In the genomic region with DNA sequence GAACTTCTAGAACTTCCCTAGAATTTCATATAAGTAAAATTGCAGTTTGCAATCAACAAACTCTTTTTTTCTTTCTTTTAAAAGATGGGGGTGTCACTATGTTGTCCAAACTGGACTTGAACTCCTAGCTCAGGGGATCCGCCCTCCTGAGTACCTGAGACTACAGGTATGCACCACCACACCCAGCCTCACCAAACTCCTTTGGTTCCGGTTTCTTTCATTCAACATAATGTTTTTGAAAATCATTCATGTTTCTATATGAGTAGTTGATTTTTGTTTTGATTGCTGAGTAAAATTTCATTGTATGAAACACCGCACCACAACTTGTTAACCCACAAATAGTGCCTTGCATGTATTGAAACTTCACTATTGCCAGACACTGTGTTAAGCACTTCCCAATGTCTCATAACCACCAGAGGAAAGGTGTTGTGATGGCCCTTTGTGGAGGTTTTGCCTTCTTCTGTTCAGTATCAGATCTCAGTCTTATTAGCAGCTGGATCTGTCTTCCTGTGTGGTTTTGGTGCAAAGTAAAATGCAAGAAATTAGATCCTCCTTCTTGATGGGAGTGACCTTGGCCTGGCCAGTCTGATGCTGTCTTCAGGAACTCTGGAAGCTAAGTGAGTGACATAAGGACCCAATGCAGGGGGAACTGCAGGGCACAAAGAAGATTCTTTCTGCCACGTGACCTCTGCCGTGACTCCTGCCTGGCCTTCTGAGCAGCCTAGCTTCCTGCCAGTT, we compare ENCODE assay signal across 11 cellular contexts.
DNase-seq lines count a peak whose midpoint lies in the region; ATAC-seq lines count a peak whose summit lies in the region.
"Had no signal": no experiment of that assay in that cellular context is flagged by ENCODE, and none has a peak within 500 bp of the region (broad histone marks: within the 10 kb centered on the region; RNA-seq: fewer than 3 reads in every experiment).

No MANE protein-coding gene starts in this region.

- H3K4me3 Mint-ChIP-seq in activated naive CD4-positive, alpha-beta T cell treated with anti-CD3 and anti-CD28 coated beads for 36 hours, result no peak overlapping the region
- no peak overlapping the region for H3K4me3 Mint-ChIP-seq in activated naive CD4-positive, alpha-beta T cell treated with anti-CD3 and anti-CD28 coated beads, Interleukin-2, amount 10 ng/mL, durations not matched to agents 7 days and 5 days
- H3K4me3 Mint-ChIP-seq: activated naive CD4-positive, alpha-beta T cell treated with anti-CD3 and anti-CD28 coated beads, Interleukin-2, amount 50 U/mL, for 24 hours; memory B cell had no signal

- no peaks in the 10 kb centered on the region for H3K36me3 Mint-ChIP-seq in activated naive CD4-positive, alpha-beta T cell treated with anti-CD3 and anti-CD28 coated beads for 36 hours (ENCODE audit: low read depth)
- no peaks in the 10 kb centered on the region for H3K36me3 Mint-ChIP-seq in activated naive CD4-positive, alpha-beta T cell treated with anti-CD3 and anti-CD28 coated beads, Interleukin-2, amount 10 ng/mL, durations not matched to agents 7 days and 5 days
- H3K36me3 Mint-ChIP-seq: activated naive CD4-positive, alpha-beta T cell treated with anti-CD3 and anti-CD28 coated beads, Interleukin-2, amount 50 U/mL, for 24 hours; memory B cell had no signal

- peak; percentile 20 for DNase-seq in activated naive CD4-positive, alpha-beta T cell treated with anti-CD3 and anti-CD28 coated beads for 36 hours
- DNase-seq in activated naive CD4-positive, alpha-beta T cell treated with anti-CD3 and anti-CD28 coated beads, Interleukin-2, amount 10 ng/mL, durations not matched to agents 7 days and 5 days, result no peak
- no peak for DNase-seq in stimulated activated naive CD8-positive, alpha-beta T cell treated with anti-CD3 and anti-CD28 coated beads, Interleukin-15, Interleukin-2, amounts not matched to agents 100 U/mL and 50 U/mL, for 24 hours
- no peak for DNase-seq in activated effector memory CD4-positive, alpha-beta T cell treated with anti-CD3 and anti-CD28 coated beads, Interleukin-2, amount 50 U/mL, for 16 hours
- DNase-seq in medulla oblongata (ENCODE audit: extremely low spot score), result no peak
- DNase-seq in mesenteric fat pad (ENCODE audit: low spot score), result no peak
- DNase-seq: NCI-H187 had no signal

- peaks cover 3% of the 10 kb centered on the region for H3K9me3 Mint-ChIP-seq in activated naive CD4-positive, alpha-beta T cell treated with anti-CD3 and anti-CD28 coated beads for 36 hours
- no peaks in the 10 kb centered on the region for H3K9me3 Mint-ChIP-seq in activated naive CD4-positive, alpha-beta T cell treated with anti-CD3 and anti-CD28 coated beads, Interleukin-2, amount 10 ng/mL, durations not matched to agents 7 days and 5 days
- H3K9me3 Mint-ChIP-seq: activated naive CD4-positive, alpha-beta T cell treated with anti-CD3 and anti-CD28 coated beads, Interleukin-2, amount 50 U/mL, for 24 hours had no signal

- CTCF ChIA-PET in activated naive CD4-positive, alpha-beta T cell treated with anti-CD3 and anti-CD28 coated beads for 36 hours (lab: Charles Lee), result no interaction called here
- CTCF ChIA-PET in activated naive CD4-positive, alpha-beta T cell treated with anti-CD3 and anti-CD28 coated beads, Interleukin-2, amount 10 ng/mL, durations not matched to agents 7 days and 5 days (lab: Charles Lee), result no interaction called here

- H3K27me3 Mint-ChIP-seq in activated naive CD4-positive, alpha-beta T cell treated with anti-CD3 and anti-CD28 coated beads for 36 hours (ENCODE audit: low read depth), result no peaks in the 10 kb centered on the region
- peaks cover 4% of the 10 kb centered on the region for H3K27me3 Mint-ChIP-seq in activated naive CD4-positive, alpha-beta T cell treated with anti-CD3 and anti-CD28 coated beads, Interleukin-2, amount 10 ng/mL, durations not matched to agents 7 days and 5 days
- H3K27me3 Mint-ChIP-seq: activated naive CD4-positive, alpha-beta T cell treated with anti-CD3 and anti-CD28 coated beads, Interleukin-2, amount 50 U/mL, for 24 hours; memory B cell had no signal

- ATAC-seq in HG02588 (IDR thresholded peaks at IDR 0.05; ENCODE audit: unreplicated experiment) (peak; percentile 51), HG03565 (IDR thresholded peaks at IDR 0.05; ENCODE audit: unreplicated experiment) (peak; percentile 78)
- ATAC-seq in stimulated activated naive CD8-positive, alpha-beta T cell treated with anti-CD3 and anti-CD28 coated beads, Interleukin-15, Interleukin-2, amounts not matched to agents 100 U/mL and 50 U/mL, for 24 hours, result peak; percentile 68

- H3K27ac Mint-ChIP-seq in activated naive CD4-positive, alpha-beta T cell treated with anti-CD3 and anti-CD28 coated beads for 36 hours, result no peak overlapping the region
- no peak overlapping the region for H3K27ac Mint-ChIP-seq in activated naive CD4-positive, alpha-beta T cell treated with anti-CD3 and anti-CD28 coated beads, Interleukin-2, amount 10 ng/mL, durations not matched to agents 7 days and 5 days
- H3K27ac Mint-ChIP-seq: activated naive CD4-positive, alpha-beta T cell treated with anti-CD3 and anti-CD28 coated beads, Interleukin-2, amount 50 U/mL, for 24 hours; memory B cell had no signal

- H3K4me1 Mint-ChIP-seq in activated naive CD4-positive, alpha-beta T cell treated with anti-CD3 and anti-CD28 coated beads for 36 hours (ENCODE audit: low read depth), result peaks cover 9% of the 10 kb centered on the region
- peaks cover 8% of the 10 kb centered on the region for H3K4me1 Mint-ChIP-seq in activated naive CD4-positive, alpha-beta T cell treated with anti-CD3 and anti-CD28 coated beads, Interleukin-2, amount 10 ng/mL, durations not matched to agents 7 days and 5 days

- intact Hi-C loops in activated naive CD4-positive, alpha-beta T cell treated with anti-CD3 and anti-CD28 coated beads for 36 hours (cut with micrococcal nuclease), result loop anchor here (1.0 to 10.0 kb wide), 4 partner anchors 14 to 428 kb away; no protein-coding TSS in a partner anchor
